23 cellular contexts compared by ENCODE assay signal in genomic region chr4:6618386-6619115, GRCh38.
"Had no signal": no experiment of that assay in that cellular context is flagged by ENCODE, and none has a peak within 500 bp of the region (broad histone marks: within the 10 kb centered on the region; RNA-seq: fewer than 3 reads in every experiment).

No MANE protein-coding gene starts in this region.

- H3K27me3 Mint-ChIP-seq: activated CD8-positive, alpha-beta T cell treated with anti-CD3 and anti-CD28 coated beads for 36 hours; activated naive CD8-positive, alpha-beta T cell treated with anti-CD3 and anti-CD28 coated beads, Interleukin-2, amount 50 U/mL, for 24 hours; dendritic cell treated with granulocyte-macrophage colony-stimulating factor and Interleukin-4, amounts not matched to agents 40 ng/mL and 50 ng/mL, for 4 days; natural killer cell treated with Interleukin-12 subunit alpha and Interleukin-12 subunit beta and Interleukin-15 and Interleukin-18, amount 100 ng/mL, for 72 hours had no signal

- ATAC-seq: activated CD8-positive, alpha-beta T cell treated with anti-CD3 and anti-CD28 coated beads for 36 hours; activated naive CD8-positive, alpha-beta T cell treated with anti-CD3 and anti-CD28 coated beads, Interleukin-2, amount 50 U/mL, for 24 hours; activated T-cell treated with anti-CD3 and anti-CD28 coated beads, Interleukin-2, amount 50 U/mL, for 72 hours; foreskin keratinocyte; natural killer cell treated with Interleukin-12 subunit alpha and Interleukin-12 subunit beta and Interleukin-15 and Interleukin-18, amount 100 ng/mL, for 72 hours; sciatic nerve; SK-N-SH treated with all-trans-retinoic acid at 6 μM for 48 hours had no signal

- H3K4me3 Mint-ChIP-seq: activated CD8-positive, alpha-beta T cell treated with anti-CD3 and anti-CD28 coated beads for 36 hours; activated naive CD4-positive, alpha-beta T cell treated with anti-CD3 and anti-CD28 coated beads for 36 hours; activated naive CD8-positive, alpha-beta T cell treated with anti-CD3 and anti-CD28 coated beads, Interleukin-2, amount 50 U/mL, for 24 hours; activated T-cell treated with anti-CD3 and anti-CD28 coated beads, Interleukin-2, amount 50 U/mL, for 72 hours; dendritic cell treated with granulocyte-macrophage colony-stimulating factor and Interleukin-4, amounts not matched to agents 40 ng/mL and 50 ng/mL, for 4 days; endodermal cell; natural killer cell treated with Interleukin-12 subunit alpha and Interleukin-12 subunit beta and Interleukin-15 and Interleukin-18, amount 100 ng/mL, for 72 hours had no signal

- H3K27ac Mint-ChIP-seq: activated CD8-positive, alpha-beta T cell treated with anti-CD3 and anti-CD28 coated beads for 36 hours; activated naive CD4-positive, alpha-beta T cell treated with anti-CD3 and anti-CD28 coated beads for 36 hours; activated naive CD8-positive, alpha-beta T cell treated with anti-CD3 and anti-CD28 coated beads, Interleukin-2, amount 50 U/mL, for 24 hours; activated T-cell treated with anti-CD3 and anti-CD28 coated beads, Interleukin-2, amount 50 U/mL, for 72 hours; dendritic cell treated with granulocyte-macrophage colony-stimulating factor and Interleukin-4, amounts not matched to agents 40 ng/mL and 50 ng/mL, for 4 days; endodermal cell; natural killer cell treated with Interleukin-12 subunit alpha and Interleukin-12 subunit beta and Interleukin-15 and Interleukin-18, amount 100 ng/mL, for 72 hours had no signal

- DNase-seq: activated CD4-positive, alpha-beta T cell treated with anti-CD3 and anti-CD28 coated beads, Interleukin-2, amount 50 U/mL, for 1 hour; activated CD4-positive, CD25-positive, alpha-beta regulatory T cell treated with anti-CD3 and anti-CD28 coated beads, Interleukin-2, amount 50 U/mL, for 72 hours; activated CD8-positive, alpha-beta T cell treated with anti-CD3 and anti-CD28 coated beads for 36 hours; activated naive CD4-positive, alpha-beta T cell treated with anti-CD3 and anti-CD28 coated beads for 36 hours; activated naive CD8-positive, alpha-beta T cell treated with anti-CD3 and anti-CD28 coated beads, Interleukin-2, amount 50 U/mL, for 24 hours; activated T-cell treated with anti-CD3 and anti-CD28 coated beads, Interleukin-2, amount 50 U/mL, for 72 hours; amygdala; central memory CD4-positive, alpha-beta T cell; endodermal cell; foreskin keratinocyte; left ventricle myocardium inferior; mucosa of descending colon; ovary; retina; small intestine; stimulated activated CD4-positive, alpha-beta T cell treated with anti-CD3 and anti-CD28 coated beads, Interleukin-1b, Interleukin-23, amount 100 ng/mL, for 48 hours; stimulated activated CD4-positive, alpha-beta T cell treated with anti-CD3 and anti-CD28 coated beads, Interleukin-4, amount 100 ng/mL, for 4 hours; stimulated activated naive CD4-positive, alpha-beta T cell treated with Interleukin-2 at 50 U/mL for 16 hours; T-helper 2 cell had no signal

- H3K4me1 Mint-ChIP-seq: activated naive CD8-positive, alpha-beta T cell treated with anti-CD3 and anti-CD28 coated beads, Interleukin-2, amount 50 U/mL, for 24 hours; endodermal cell had no signal

- H3K9me3 Mint-ChIP-seq: activated CD8-positive, alpha-beta T cell treated with anti-CD3 and anti-CD28 coated beads for 36 hours; activated naive CD4-positive, alpha-beta T cell treated with anti-CD3 and anti-CD28 coated beads for 36 hours; activated naive CD8-positive, alpha-beta T cell treated with anti-CD3 and anti-CD28 coated beads, Interleukin-2, amount 50 U/mL, for 24 hours; activated T-cell treated with anti-CD3 and anti-CD28 coated beads, Interleukin-2, amount 50 U/mL, for 72 hours; dendritic cell treated with granulocyte-macrophage colony-stimulating factor and Interleukin-4, amounts not matched to agents 40 ng/mL and 50 ng/mL, for 4 days; natural killer cell treated with Interleukin-12 subunit alpha and Interleukin-12 subunit beta and Interleukin-15 and Interleukin-18, amount 100 ng/mL, for 72 hours had no signal
